In the genomic region with DNA sequence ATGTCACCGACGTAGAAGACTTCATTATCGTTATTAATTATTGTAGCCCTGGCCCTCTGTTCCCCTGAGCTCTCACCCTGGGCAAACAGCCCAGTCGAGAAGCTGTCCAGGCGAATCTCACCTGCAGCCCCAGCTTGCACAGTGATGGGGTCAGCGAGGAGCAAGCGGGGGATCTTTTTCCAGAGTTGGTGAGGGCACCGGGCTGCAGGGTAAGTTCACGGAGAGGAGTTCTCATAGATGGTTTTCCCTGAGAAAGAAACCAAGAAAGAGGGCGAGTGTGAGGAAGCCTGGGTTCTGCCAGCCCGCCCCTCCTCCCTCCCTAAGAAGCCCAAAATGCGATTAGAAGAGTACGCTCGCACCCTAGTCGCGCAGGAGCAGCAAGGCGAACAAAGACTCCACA, we compare ENCODE assay signal across 8 cellular contexts. TPM values are rescaled to one million over a fixed set of nuclear protein-coding genes. Genes with fewer than 3 reads are reported as not detected.
DNase-seq lines count a peak whose midpoint lies in the region; ATAC-seq, FAIRE-seq and TF ChIP-seq lines count a peak whose summit lies in the region.

No MANE protein-coding gene starts in this region.

- no peak overlapping the region for H2BK15ac ChIP-seq in H1 (ENCODE audit: low read length)

- no peak for TF ChIP-seq EP300 in H1 (IDR thresholded peaks at IDR 0.05; ENCODE audit: borderline replicate concordance in 1 of 2, low read depth in 2 of 2, low read length in 2 of 2)

- no peaks in the 10 kb centered on the region; a peak in 1 of 7 replicates for H3K27me3 ChIP-seq in H1 (replicated peaks in 1 of 4; ENCODE audit: control insufficient read depth in 3 of 4, extremely low read depth in 1 of 4, insufficient read depth in 3 of 4, low read length in 3 of 4)
- H3K27me3 ChIP-seq in pancreas: no peaks in the 10 kb centered on the region

- 0 out of 2 replicates have a peak overlapping the region, but pooled peaks have one; percentile 52 for H2AFZ ChIP-seq in H1 (ENCODE audit: low read length)

- H4K91ac ChIP-seq in H1 (replicated peaks; ENCODE audit: insufficient read length, low read length): peak overlapping the region; percentile 89

- H3K79me2 ChIP-seq in H1 (ENCODE audit: control insufficient read depth in 1 of 2, insufficient read depth in 2 of 2, low read length in 2 of 2): peaks cover 0 to 16% of the 10 kb centered on the region in 2 experiments; a peak in 2 of 4 replicates

- H4K8ac ChIP-seq in H1 (ENCODE audit: extremely low read depth, insufficient read depth, low read length): peak overlapping the region; percentile 94; the same call in 1 of the 2 replicates

- no peak overlapping the region for H2BK120ac ChIP-seq in H1 (replicated peaks; ENCODE audit: low read depth, low read length)

- H3K18ac ChIP-seq in H1 (ENCODE audit: extremely low read depth, low read length): peak overlapping the region; percentile 65; the same call in 1 of the 2 replicates

- intact Hi-C loops in pancreas (cut with DNase I): no loop called here

- no peak overlapping the region for H2AK5ac ChIP-seq in H1 (ENCODE audit: low read depth, low read length)

- FAIRE-seq in H1 (lab: Jason Lieb, UNC) (no peak), pancreas (lab: Jason Lieb, UNC) (no peak)

- H3K4me2 ChIP-seq in H1 (ENCODE audit: insufficient read depth in 1 of 2, low read depth in 2 of 2, low read length in 2 of 2): peak overlapping the region; percentile 86 to 96

- no peaks in the 10 kb centered on the region for H4K20me1 ChIP-seq in H1 (replicated peaks in 1 of 2; ENCODE audit: control insufficient read depth in 1 of 2, insufficient read depth in 2 of 2, low read length in 2 of 2)

- POLR2A ChIA-PET in H1 (lab: Charles Lee; ENCODE audit: partially characterized antibody): interaction anchor here (0.7 to 7.5 kb wide), 19 partner anchors 7 to 146 kb away, joined by 3 to 83 read pairs (median 5); a partner anchor contains a TSS

- H2BK20ac ChIP-seq in H1 (ENCODE audit: low read length): no peak overlapping the region

- no peak for TF ChIP-seq RAD21 in H1 (IDR thresholded peaks at IDR 0.05 in 1 of 2, conservative IDR thresholded peaks at IDR 0.05 in 1 of 2; ENCODE audit: low read depth in 2 of 2, low read length in 2 of 2)

- H3K36me3 ChIP-seq in H1 (ENCODE audit: control insufficient read depth in 2 of 4, insufficient read depth in 4 of 4, low read length in 3 of 4) (peaks cover under 1 to 7% (median 4%) of the 10 kb centered on the region in 4 experiments; a peak in 4 of 8 replicates), pancreas (no peaks in the 10 kb centered on the region)

- DNase-seq in NCI-H748 (lab: John Stamatoyannopoulos, UW; ENCODE audit: unreplicated experiment) (peak; percentile 44), H1 (ENCODE audit: low read depth in 1 of 2, low spot score in 2 of 2) (no peak), pancreas (no peak), mucosa of gallbladder (ENCODE audit: low spot score) (no peak), NOMO-1 treated with DMSO at 0.1 percent for 48 hours (lab: John Stamatoyannopoulos, UW; ENCODE audit: unreplicated experiment) (no peak), NCI-H1417 (lab: John Stamatoyannopoulos, UW) (no peak)

- H3K27ac ChIP-seq in H1 (ENCODE audit: low read depth, low read length): peak overlapping the region; percentile 93
- H3K27ac ChIP-seq in pancreas: peak overlapping the region in 1 of 4 donors; percentile 90

- ATAC-seq in GM19023 (IDR thresholded peaks at IDR 0.05; ENCODE audit: unreplicated experiment): peak; percentile 8
- no peak for ATAC-seq in pancreas
- no peak for ATAC-seq in HG02588 (IDR thresholded peaks at IDR 0.05; ENCODE audit: unreplicated experiment)

- CTCF ChIA-PET in H1 (lab: Charles Lee; ENCODE audit: partially characterized antibody): interaction anchor here (1.2 to 5.6 kb wide), 5 partner anchors 15 to 46 kb away, joined by 4 to 45 read pairs (median 5); a partner anchor contains a TSS

- WGBS in H1 (ENCODE audit: extremely low coverage in 1 of 2, insufficient coverage in 1 of 2, insufficient read length in 1 of 2, insufficient replicate concordance in 2 of 2, low coverage in 1 of 2, low lambda C conversion rate in 2 of 2, missing lambda C conversion rate in 1 of 2), 2 experiments: 10% methylated on average over 16 of the region's 17 CpGs; no CpG with 5 or more reads in 1 of the 2 experiments
- 2 to 3% methylated on average over 17 of the region's 17 CpGs for WGBS in pancreas, 2 donors

- no peak overlapping the region for H3K23ac ChIP-seq in H1 (ENCODE audit: insufficient read length)

- peak overlapping the region; percentile 70 to 94 (median 88) for H3K9ac ChIP-seq in H1 (replicated peaks in 1 of 4; ENCODE audit: extremely low read depth in 1 of 4, low read depth in 3 of 4, low read length in 3 of 4)

- no peak for TF ChIP-seq CTCF in H1 (IDR thresholded peaks at IDR 0.05; ENCODE audit: control extremely low read depth in 1 of 3, insufficient read depth in 1 of 3, low read depth in 1 of 3, low read length in 3 of 3)
- TF ChIP-seq CTCF in pancreas (IDR thresholded peaks at IDR 0.05): no peak

- H3K4me1 ChIP-seq in H1 (replicated peaks in 1 of 4; ENCODE audit: control insufficient read depth in 3 of 4, insufficient read depth in 4 of 4, low read length in 3 of 4) (peaks cover 0 to 4% (median 0%) of the 10 kb centered on the region in 4 experiments; a peak in 2 of 7 replicates), pancreas (peaks cover 0 to 11% (median 7%) of the 10 kb centered on the region in 3 donors)

- H3K9me3 ChIP-seq in H1 (ENCODE audit: insufficient read depth in 2 of 2, low read depth in 1 of 2, low read length in 1 of 2) (no peaks in the 10 kb centered on the region), pancreas (no peaks in the 10 kb centered on the region)

- H3K23me2 ChIP-seq in H1 (ENCODE audit: low read depth, low read length): peaks cover 9% of the 10 kb centered on the region; the same call in 1 of the 2 replicates

- H2BK5ac ChIP-seq in H1 (ENCODE audit: low read depth, low read length): peak overlapping the region; percentile 76; the same call in 1 of the 2 replicates

- peak overlapping the region; percentile 55 for H4K5ac ChIP-seq in H1 (ENCODE audit: insufficient read length, low read depth, low read length)

- no peak overlapping the region for H2BK12ac ChIP-seq in H1 (ENCODE audit: low read depth, low read length)

- H3K56ac ChIP-seq in H1 (replicated peaks; ENCODE audit: insufficient read length, low read depth, low read length): peak overlapping the region; percentile 91

- H3K4me3 ChIP-seq in H1 (ENCODE audit: extremely low read depth in 1 of 4, insufficient read depth in 2 of 4, low read depth in 3 of 4, low read length in 4 of 4) (peak overlapping the region; percentile 78 to 93 (median 92)), pancreas (peak overlapping the region; percentile 52 to 63 (median 54))

- no peak overlapping the region for H3K14ac ChIP-seq in H1 (ENCODE audit: insufficient read length)

- no peaks in the 10 kb centered on the region; the same call in 1 of the 2 replicates for H3K79me1 ChIP-seq in H1 (ENCODE audit: low read depth, low read length)

- TF ChIP-seq POLR2A in H1 (IDR thresholded peaks at IDR 0.05; ENCODE audit: control extremely low read depth in 1 of 2, low read depth in 2 of 2, low read length in 2 of 2): no peak; a peak in 1 of 3 replicates

- H3K4ac ChIP-seq in H1 (replicated peaks; ENCODE audit: insufficient read length, low read depth, low read length): peak overlapping the region; percentile 81

RNA-seq across cellular contexts. Expression of a gene that starts 0.4 kb away (rescaled TPM):
- 115 and 129 TPM in 2 replicates for total RNA-seq in H1 (2021; fragmentation: NEBNext Ultra II Directional; extraction: Animal tissue kit (Norgen Biotek cat#: 25700))
- polyA plus RNA-seq in H1 (2011; rRNA removed) (51.7 and 57.1 TPM in 2 replicates), pancreas (1 to 10 TPM; 3.9 to 7.4 TPM)
- 97.1 TPM for polyA plus RNA-seq in H1 (2011; cell fraction: cytosol; rRNA removed)
- 268 TPM for polyA plus RNA-seq in H1 (2011; cell fraction: nucleus; rRNA removed)
- 89.7 to 103 TPM (median 99.9 TPM) in 4 replicates for polyA plus RNA-seq in H1 (2012, experiment 1 of 2)
- polyA plus RNA-seq in H1 (2012, experiment 2 of 2): 15.4 TPM
- polyA plus RNA-seq in H1 (2013, experiment 1 of 2): 84.1 TPM
- 79.4 TPM for polyA plus RNA-seq in H1 (2013, experiment 2 of 2)
- 119 and 123 TPM in 2 replicates for polyA minus RNA-seq in H1 (2011; rRNA and poly(A)+ RNA removed)
- polyA minus RNA-seq in H1 (2011; cell fraction: cytosol; rRNA and poly(A)+ RNA removed): 80.6 TPM
- 169 TPM for polyA minus RNA-seq in H1 (2011; cell fraction: nucleus; rRNA and poly(A)+ RNA removed)
- total RNA-seq in pancreas (1 to 10 TPM in 5 of 6 donors, under 1 TPM in 1; 0.93 to 2.7 (median 1.7) TPM), mucosa of gallbladder (6.4 TPM)

RNA-seq across cellular contexts. Expression of a gene that starts 15.6 kb away (rescaled TPM):
- 21.1 and 24.1 TPM in 2 replicates for total RNA-seq in H1 (2021; fragmentation: NEBNext Ultra II Directional; extraction: Animal tissue kit (Norgen Biotek cat#: 25700))
- 26.9 and 28.5 TPM in 2 replicates for polyA plus RNA-seq in H1 (2011; rRNA removed)
- polyA plus RNA-seq in H1 (2011; cell fraction: cytosol; rRNA removed): 31.6 TPM
- 113 TPM for polyA plus RNA-seq in H1 (2011; cell fraction: nucleus; rRNA removed)
- 18.2 to 29.4 TPM (median 27.1 TPM) in 4 replicates for polyA plus RNA-seq in H1 (2012, experiment 1 of 2)
- 5.9 TPM for polyA plus RNA-seq in H1 (2012, experiment 2 of 2)
- polyA plus RNA-seq in H1 (2013, experiment 1 of 2): 13.8 TPM
- polyA plus RNA-seq in H1 (2013, experiment 2 of 2): 12.0 TPM
- 44.9 and 49.5 TPM in 2 replicates for polyA minus RNA-seq in H1 (2011; rRNA and poly(A)+ RNA removed)
- polyA minus RNA-seq in H1 (2011; cell fraction: cytosol; rRNA and poly(A)+ RNA removed): 15.3 TPM
- polyA minus RNA-seq in H1 (2011; cell fraction: nucleus; rRNA and poly(A)+ RNA removed): 50.1 TPM
- total RNA-seq in pancreas: 1 to 10 TPM; 2.2 to 6.1 (median 3.0) TPM
- 1 to 10 TPM; 3.9 to 6.9 TPM for polyA plus RNA-seq in pancreas
- 9.0 TPM for total RNA-seq in mucosa of gallbladder

RNA-seq across cellular contexts. Expression of a gene that starts 21.7 kb away (rescaled TPM):
- 51.3 and 51.6 TPM in 2 replicates for total RNA-seq in H1 (2021; fragmentation: NEBNext Ultra II Directional; extraction: Animal tissue kit (Norgen Biotek cat#: 25700))
- polyA plus RNA-seq in H1 (2011; rRNA removed) (103 and 134 TPM in 2 replicates), pancreas (1 to 10 TPM; 2.4 to 8.4 TPM)
- 131 TPM for polyA plus RNA-seq in H1 (2011; cell fraction: cytosol; rRNA removed)
- polyA plus RNA-seq in H1 (2011; cell fraction: nucleus; rRNA removed): 120 TPM
- polyA plus RNA-seq in H1 (2012, experiment 1 of 2): 55.8 to 73.5 TPM (median 69.2 TPM) in 4 replicates
- polyA plus RNA-seq in H1 (2012, experiment 2 of 2): 66.2 TPM
- 50.1 TPM for polyA plus RNA-seq in H1 (2013, experiment 1 of 2)
- 49.8 TPM for polyA plus RNA-seq in H1 (2013, experiment 2 of 2)
- polyA minus RNA-seq in H1 (2011; rRNA and poly(A)+ RNA removed): 83.4 and 107 TPM in 2 replicates
- polyA minus RNA-seq in H1 (2011; cell fraction: cytosol; rRNA and poly(A)+ RNA removed): 36.0 TPM
- 26.0 TPM for polyA minus RNA-seq in H1 (2011; cell fraction: nucleus; rRNA and poly(A)+ RNA removed)
- total RNA-seq in pancreas (1 to 10 TPM in 5 of 6 donors, under 1 TPM in 1; 0.69 to 5.5 (median 1.8) TPM), mucosa of gallbladder (39.8 TPM)

RNA-seq across cellular contexts. Expression of a gene that starts 27.1 kb away (rescaled TPM):
- total RNA-seq in H1 (2021; fragmentation: NEBNext Ultra II Directional; extraction: Animal tissue kit (Norgen Biotek cat#: 25700)): 47.4 and 50.6 TPM in 2 replicates
- 44.3 and 72.7 TPM in 2 replicates for polyA plus RNA-seq in H1 (2011; rRNA removed)
- 42.1 TPM for polyA plus RNA-seq in H1 (2011; cell fraction: cytosol; rRNA removed)
- polyA plus RNA-seq in H1 (2011; cell fraction: nucleus; rRNA removed): 66.7 TPM
- polyA plus RNA-seq in H1 (2012, experiment 1 of 2): 38.9 to 53.7 TPM (median 47.7 TPM) in 4 replicates
- polyA plus RNA-seq in H1 (2012, experiment 2 of 2): 33.2 TPM
- 61.1 TPM for polyA plus RNA-seq in H1 (2013, experiment 1 of 2)
- 64.0 TPM for polyA plus RNA-seq in H1 (2013, experiment 2 of 2)
- 49.1 and 52.3 TPM in 2 replicates for polyA minus RNA-seq in H1 (2011; rRNA and poly(A)+ RNA removed)
- 24.9 TPM for polyA minus RNA-seq in H1 (2011; cell fraction: cytosol; rRNA and poly(A)+ RNA removed)
- 32.8 TPM for polyA minus RNA-seq in H1 (2011; cell fraction: nucleus; rRNA and poly(A)+ RNA removed)
- total RNA-seq in pancreas: 10 to 100 TPM in 5 of 6 donors, 1 to 10 TPM in 1; 9.4 to 26.5 (median 15.9) TPM
- 10 to 100 TPM in 1 of 2 donors, 1 to 10 TPM in 1; 9.2 to 24.0 TPM for polyA plus RNA-seq in pancreas
- total RNA-seq in mucosa of gallbladder: 65.9 TPM

RNA-seq across cellular contexts. Expression of a gene that starts 46.0 kb away (rescaled TPM):
- total RNA-seq in H1 (2021; fragmentation: NEBNext Ultra II Directional; extraction: Animal tissue kit (Norgen Biotek cat#: 25700)): 43.5 and 44.1 TPM in 2 replicates
- polyA plus RNA-seq in H1 (2011; rRNA removed) (94.4 and 122 TPM in 2 replicates), pancreas (10 to 100 TPM; 18.1 to 31.1 TPM)
- 97.4 TPM for polyA plus RNA-seq in H1 (2011; cell fraction: cytosol; rRNA removed)
- polyA plus RNA-seq in H1 (2011; cell fraction: nucleus; rRNA removed): 218 TPM
- polyA plus RNA-seq in H1 (2012, experiment 1 of 2): 31.5 to 49.8 TPM (median 46.9 TPM) in 4 replicates
- 58.2 TPM for polyA plus RNA-seq in H1 (2012, experiment 2 of 2)
- polyA plus RNA-seq in H1 (2013, experiment 1 of 2): 58.5 TPM
- 54.7 TPM for polyA plus RNA-seq in H1 (2013, experiment 2 of 2)
- 44.0 and 46.7 TPM in 2 replicates for polyA minus RNA-seq in H1 (2011; rRNA and poly(A)+ RNA removed)
- 36.4 TPM for polyA minus RNA-seq in H1 (2011; cell fraction: cytosol; rRNA and poly(A)+ RNA removed)
- polyA minus RNA-seq in H1 (2011; cell fraction: nucleus; rRNA and poly(A)+ RNA removed): 30.8 TPM
- total RNA-seq in pancreas (10 to 100 TPM in 4 of 6 donors, 1 to 10 TPM in 2; 9.3 to 17.9 (median 11.2) TPM), mucosa of gallbladder (44.0 TPM)

Comparison
In these comparisons a context has a peak if more than half of its experiments do, and no peak if none do; other contexts are left out.
1. RNA of a gene that starts 0.4 kb away (total RNA-seq): 115 to 129 TPM in H1; 6.4 TPM in mucosa of gallbladder (single experiment) and 0.93 to 2.7 TPM in pancreas; every median in the first group is over 10 times any median in the second.